1 cellular context compared by ENCODE assay signal in genomic region chr13:113884821-113885220, GRCh38.
TF ChIP-seq lines count a peak whose summit lies in the region.

No MANE protein-coding gene starts in this region.

TF ChIP-seq in GM23338, 12 proteins besides CTCF, POLR2A, EP300 and RAD21 (continued from another document):
- TF ChIP-seq NANOG (IDR thresholded peaks at IDR 0.05; ENCODE audit: borderline replicate concordance), result no peak
- no peak for TF ChIP-seq ETS1 (IDR thresholded peaks at IDR 0.05)
- no peak for TF ChIP-seq POLR2AphosphoS5 (IDR thresholded peaks at IDR 0.05; ENCODE audit: low read depth)
- no peak for TF ChIP-seq ZNF462 (CRISPR knock-in tag; IDR thresholded peaks at IDR 0.05)
